In genomic region chr6:8246403-8246802, GRCh38 we compare ENCODE assay signal across 27 cellular contexts.
"Had no signal": no experiment of that assay in that cellular context is flagged by ENCODE, and none has a peak within 500 bp of the region (broad histone marks: within the 10 kb centered on the region; RNA-seq: fewer than 3 reads in every experiment).

No MANE protein-coding gene starts in this region.

- ATAC-seq: stimulated activated memory B cell treated with anti-CD40 and anti-IgM and Interleukin-4, amounts not matched to agents 10 μg/mL and 1 μg/mL and 100 μg/mL, for 72 hours; stimulated activated naive B cell treated with anti-CD40 and anti-IgM and Interleukin-4, amounts not matched to agents 10 μg/mL and 1 μg/mL and 100 μg/mL, for 72 hours; stimulated activated naive CD8-positive, alpha-beta T cell treated with anti-CD3 and anti-CD28 coated beads, Interleukin-15, amount 100 ng/mL, for 72 hours; stimulated activated naive CD8-positive, alpha-beta T cell treated with anti-CD3 and anti-CD28 coated beads, Interleukin-15, Interleukin-2, amounts not matched to agents 100 U/mL and 50 U/mL, for 24 hours; upper lobe of right lung had no signal

- DNase-seq: stimulated activated CD4-positive, alpha-beta T cell treated with anti-CD3 and anti-CD28 coated beads, Interleukin-2, amount 100 ng/mL, for 48 hours; stimulated activated CD4-positive, alpha-beta T cell treated with anti-CD3 and anti-CD28 coated beads, Interleukin-4, amount 100 ng/mL, for 1 hour; stimulated activated CD4-positive, alpha-beta T cell treated with anti-CD3 and anti-CD28 coated beads, Interleukin-4, amount 100 ng/mL, for 24 hours; stimulated activated CD4-positive, alpha-beta T cell treated with anti-CD3 and anti-CD28 coated beads, Interleukin-4, amount 100 ng/mL, for 4 hours; stimulated activated CD8-positive, alpha-beta memory T cell treated with anti-CD3 and anti-CD28 coated beads, Interleukin-4, amount 100 ng/mL, for 48 hours; stimulated activated naive B cell treated with anti-CD40 and anti-IgM and Interleukin-4, amounts not matched to agents 10 μg/mL and 1 μg/mL and 100 μg/mL, for 72 hours; stimulated activated naive CD4-positive, alpha-beta T cell; stimulated activated naive CD4-positive, alpha-beta T cell treated with Interleukin-2 at 50 U/mL for 16 hours; stimulated activated naive CD8-positive, alpha-beta T cell treated with anti-CD3 and anti-CD28 coated beads, Interleukin-15, amount 100 ng/mL, for 72 hours; stimulated activated naive CD8-positive, alpha-beta T cell treated with anti-CD3 and anti-CD28 coated beads, Interleukin-15, Interleukin-2, amounts not matched to agents 100 U/mL and 50 U/mL, for 24 hours; stomach; substantia nigra; testis; thyroid gland; tibial artery; transverse colon; trophoblast cell; upper lobe of left lung; upper lobe of right lung; uterus had no signal

- H3K27me3 ChIP-seq: testis, thyroid gland, tibial nerve, transverse colon, upper lobe of left lung, upper lobe of right lung, uterus, vagina had no signal

- H3K27ac ChIP-seq: stomach, suprapubic skin, testis, thoracic aorta, thyroid gland, tibial artery, tibial nerve, transverse colon, upper lobe of left lung, upper lobe of right lung, uterus, vagina had no signal

- H3K4me1 ChIP-seq: stomach, suprapubic skin, testis, thyroid gland, tibial artery, tibial nerve, transverse colon, upper lobe of left lung, upper lobe of right lung, uterus, vagina had no signal

- H3K27ac Mint-ChIP-seq: stimulated activated memory B cell treated with anti-CD40 and anti-IgM and Interleukin-4, amounts not matched to agents 10 μg/mL and 1 μg/mL and 100 μg/mL, for 72 hours; stimulated activated naive B cell treated with anti-CD40 and anti-IgM and Interleukin-4, amounts not matched to agents 10 μg/mL and 1 μg/mL and 100 μg/mL, for 72 hours; stimulated activated naive CD8-positive, alpha-beta T cell treated with anti-CD3 and anti-CD28 coated beads, Interleukin-15, amount 100 ng/mL, for 72 hours; stimulated activated naive CD8-positive, alpha-beta T cell treated with anti-CD3 and anti-CD28 coated beads, Interleukin-15, Interleukin-2, amounts not matched to agents 100 ng/mL and 50 ng/mL, for 24 hours; type B pancreatic cell had no signal

- H3K4me3 Mint-ChIP-seq: stimulated activated memory B cell treated with anti-CD40 and anti-IgM and Interleukin-4, amounts not matched to agents 10 μg/mL and 1 μg/mL and 100 μg/mL, for 72 hours; stimulated activated naive B cell treated with anti-CD40 and anti-IgM and Interleukin-4, amounts not matched to agents 10 μg/mL and 1 μg/mL and 100 μg/mL, for 72 hours; stimulated activated naive CD8-positive, alpha-beta T cell treated with anti-CD3 and anti-CD28 coated beads, Interleukin-15, amount 100 ng/mL, for 72 hours; stimulated activated naive CD8-positive, alpha-beta T cell treated with anti-CD3 and anti-CD28 coated beads, Interleukin-15, Interleukin-2, amounts not matched to agents 100 ng/mL and 50 ng/mL, for 24 hours; type B pancreatic cell had no signal

- H3K36me3 ChIP-seq: stomach, suprapubic skin, thoracic aorta, thyroid gland, tibial artery, tibial nerve, transverse colon, upper lobe of left lung, upper lobe of right lung, uterus, vagina had no signal

- H3K4me3 ChIP-seq: stomach, suprapubic skin, testis, thoracic aorta, thyroid gland, tibial artery, tibial nerve, transverse colon, upper lobe of left lung, upper lobe of right lung, uterus, vagina had no signal

- H3K9me3 ChIP-seq: suprapubic skin, testis, thoracic aorta, thyroid gland, tibial artery, tibial nerve, transverse colon, upper lobe of left lung, upper lobe of right lung, uterus, vagina had no signal

- H3K36me3 Mint-ChIP-seq: stimulated activated memory B cell treated with anti-CD40 and anti-IgM and Interleukin-4, amounts not matched to agents 10 μg/mL and 1 μg/mL and 100 μg/mL, for 72 hours; stimulated activated naive B cell treated with anti-CD40 and anti-IgM and Interleukin-4, amounts not matched to agents 10 μg/mL and 1 μg/mL and 100 μg/mL, for 72 hours; type B pancreatic cell had no signal

- H3K4me1 Mint-ChIP-seq: stimulated activated memory B cell treated with anti-CD40 and anti-IgM and Interleukin-4, amounts not matched to agents 10 μg/mL and 1 μg/mL and 100 μg/mL, for 72 hours; stimulated activated naive CD8-positive, alpha-beta T cell treated with anti-CD3 and anti-CD28 coated beads, Interleukin-15, amount 100 ng/mL, for 72 hours had no signal

- H3K27me3 Mint-ChIP-seq: type B pancreatic cell had no signal

- H3K9me3 Mint-ChIP-seq: stimulated activated memory B cell treated with anti-CD40 and anti-IgM and Interleukin-4, amounts not matched to agents 10 μg/mL and 1 μg/mL and 100 μg/mL, for 72 hours; stimulated activated naive CD8-positive, alpha-beta T cell treated with anti-CD3 and anti-CD28 coated beads, Interleukin-15, amount 100 ng/mL, for 72 hours; stimulated activated naive CD8-positive, alpha-beta T cell treated with anti-CD3 and anti-CD28 coated beads, Interleukin-15, Interleukin-2, amounts not matched to agents 100 ng/mL and 50 ng/mL, for 24 hours; type B pancreatic cell had no signal
